24 cellular contexts compared by ENCODE assay signal in the genomic region with DNA sequence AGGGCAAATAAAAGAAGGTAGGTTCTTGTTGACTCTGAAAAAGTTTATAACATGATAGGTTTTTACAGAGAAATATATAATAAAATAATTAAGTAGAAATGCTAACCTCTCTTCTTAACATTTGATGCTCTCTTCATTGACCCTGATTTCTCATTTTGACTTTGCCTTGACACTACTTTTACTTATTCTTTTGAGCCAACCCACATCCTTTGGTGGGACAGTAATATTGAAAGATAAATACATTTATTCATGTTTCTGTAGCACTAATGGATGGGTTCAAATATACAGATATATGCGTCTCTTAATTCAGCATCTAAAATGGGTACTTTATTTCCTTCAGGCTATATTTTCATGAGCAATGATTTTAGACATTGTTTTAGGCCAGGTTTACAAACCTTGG. TPM values are rescaled to one million over a fixed set of nuclear protein-coding genes. Genes with fewer than 3 reads are reported as not detected.
DNase-seq lines count a peak whose midpoint lies in the region; ATAC-seq and TF ChIP-seq lines count a peak whose summit lies in the region.
"Had no signal": no experiment of that assay in that cellular context is flagged by ENCODE, and none has a peak within 500 bp of the region (broad histone marks: within the 10 kb centered on the region; RNA-seq: fewer than 3 reads in every experiment).

No MANE protein-coding gene starts in this region.

- no peaks in the 10 kb centered on the region for H3K79me2 ChIP-seq in parathyroid adenoma

- no peaks in the 10 kb centered on the region for H3K36me3 Mint-ChIP-seq in brain
- H3K36me3 Mint-ChIP-seq: CD8-positive, alpha-beta memory T cell had no signal

- peak overlapping the region; percentile 72 for H2AFZ ChIP-seq in parathyroid adenoma

- no peak for TF ChIP-seq CTCF in brain (conservative IDR thresholded peaks at IDR 0.05)
- TF ChIP-seq CTCF in parathyroid adenoma (IDR thresholded peaks at IDR 0.05) = no peak

- H3K27me3 ChIP-seq in HUES64 (ENCODE audit: insufficient read depth, low read length) (no peaks in the 10 kb centered on the region), parathyroid adenoma (ENCODE audit: control insufficient read depth, insufficient read depth, low read length) (no peaks in the 10 kb centered on the region)
- H3K27me3 ChIP-seq: gastrocnemius medialis, left lung, right atrium auricular region, thyroid gland had no signal

- WGBS in HUES64 = 80% methylated on average over 1 of the region's 1 CpG

- DNase-seq in stimulated activated CD4-positive, alpha-beta T cell treated with anti-CD3 and anti-CD28 coated beads, Interleukin-12 subunit alpha, Interleukin-12 subunit beta, amount 100 ng/mL, for 4 hours = no peak
- DNase-seq: activated B cell treated with CpG ODN at 0.5 μM for 24 hours; CD8-positive, alpha-beta memory T cell; EL; gastrocnemius medialis; H9; hippocampal formation; left lung; mesenchymal stem cell; NCI-H446 treated with DMSO at 0.1 percent for 48 hours; NCI-H82; thyroid gland had no signal

- H3K4me3 Mint-ChIP-seq in brain = no peak overlapping the region
- H3K4me3 Mint-ChIP-seq: activated B cell treated with CpG ODN at 0.5 μM for 24 hours; activated naive CD4-positive, alpha-beta T cell treated with anti-CD3 and anti-CD28 coated beads for 36 hours; activated T-helper 1 cell treated with anti-CD3 and anti-CD28 coated beads, Interleukin-12 subunit alpha, Interleukin-12 subunit beta, Interleukin-2, Interleukin-4 antibody, amounts not matched to agents 30 ng/mL and 10 ng/mL and 1 ng/mL, durations not matched to agents 14 hours and 24 hours and 36 hours; CD8-positive, alpha-beta memory T cell; H9 had no signal

- peaks cover 0 to 2% (median 0%) of the 10 kb centered on the region in 5 experiments for H3K9me3 Mint-ChIP-seq in brain
- H3K9me3 Mint-ChIP-seq: activated naive CD4-positive, alpha-beta T cell treated with anti-CD3 and anti-CD28 coated beads for 36 hours; activated T-helper 1 cell treated with anti-CD3 and anti-CD28 coated beads, Interleukin-12 subunit alpha, Interleukin-12 subunit beta, Interleukin-2, Interleukin-4 antibody, amounts not matched to agents 30 ng/mL and 10 ng/mL and 1 ng/mL, durations not matched to agents 14 hours and 24 hours and 36 hours; CD8-positive, alpha-beta memory T cell had no signal

- H3K36me3 ChIP-seq in HUES64 (ENCODE audit: insufficient read depth, low read length) = no peaks in the 10 kb centered on the region
- H3K36me3 ChIP-seq in parathyroid adenoma (ENCODE audit: control insufficient read depth, insufficient read depth, low read length) = no peaks in the 10 kb centered on the region
- H3K36me3 ChIP-seq: gastrocnemius medialis, left lung, right atrium auricular region, thyroid gland had no signal

- H3K9me3 ChIP-seq in HUES64 (ENCODE audit: insufficient read depth, low read depth, low read length) (no peaks in the 10 kb centered on the region), parathyroid adenoma (ENCODE audit: control insufficient read depth, low read length) (no peaks in the 10 kb centered on the region)
- H3K9me3 ChIP-seq: gastrocnemius medialis, left lung, right atrium auricular region, thyroid gland had no signal

- H3K27ac ChIP-seq in HUES64 (ENCODE audit: low read depth, low read length) (no peak overlapping the region), parathyroid adenoma (peak overlapping the region; percentile 71)
- H3K27ac ChIP-seq: gastrocnemius medialis, left lung, right atrium auricular region, SK-N-MC, thyroid gland had no signal

- H3K9ac ChIP-seq in HUES64 (ENCODE audit: low read depth, low read length) (peak overlapping the region; percentile 32; the same call in 1 of the 2 replicates), parathyroid adenoma (no peak overlapping the region)

- H3K4me2 ChIP-seq in parathyroid adenoma (ENCODE audit: low read length) = no peak overlapping the region

- peaks cover 27% of the 10 kb centered on the region for H3K4me1 Mint-ChIP-seq in brain
- H3K4me1 Mint-ChIP-seq: activated B cell treated with CpG ODN at 0.5 μM for 24 hours; CD8-positive, alpha-beta memory T cell had no signal

- H3K27ac Mint-ChIP-seq in brain = peak overlapping the region in 3 of 5 experiments; percentile 73 to 99 (median 95)
- H3K27ac Mint-ChIP-seq: activated B cell treated with CpG ODN at 0.5 μM for 24 hours; activated naive CD4-positive, alpha-beta T cell treated with anti-CD3 and anti-CD28 coated beads for 36 hours had no signal

- no peak overlapping the region for H3K4me3 ChIP-seq in HUES64 (ENCODE audit: low read length)
- H3K4me3 ChIP-seq in parathyroid adenoma (ENCODE audit: low read depth, low read length) = no peak overlapping the region
- H3K4me3 ChIP-seq: gastrocnemius medialis, left lung, right atrium auricular region, SK-N-MC, thyroid gland had no signal

- peak; percentile 36 for ATAC-seq in GM18868 (IDR thresholded peaks at IDR 0.05; ENCODE audit: unreplicated experiment)
- no peak for ATAC-seq in GM18907 (IDR thresholded peaks at IDR 0.05; ENCODE audit: unreplicated experiment)
- no peak for ATAC-seq in GM18861 (IDR thresholded peaks at IDR 0.05; ENCODE audit: unreplicated experiment)
- ATAC-seq: gastrocnemius medialis had no signal

- peaks cover 21% of the 10 kb centered on the region; the same call in 1 of the 2 replicates for H3K4me1 ChIP-seq in HUES64 (ENCODE audit: insufficient read depth, low read length)
- H3K4me1 ChIP-seq in parathyroid adenoma = peaks cover 15% of the 10 kb centered on the region
- H3K4me1 ChIP-seq: gastrocnemius medialis, left lung, right atrium auricular region, thyroid gland had no signal

- peaks cover 9% of the 10 kb centered on the region for H3K27me3 Mint-ChIP-seq in brain

RNA-seq across cellular contexts. Expression of a gene that starts 34.4 kb away (rescaled TPM):
- polyA plus RNA-seq in HUES64 (2013, experiment 1 of 2) = 0.25 TPM
- not detected for polyA plus RNA-seq in HUES64 (2013, experiment 2 of 2)
- polyA plus RNA-seq in brain (ENCODE audit: insufficient read depth, low read depth, low replicate concordance) = 450 TPM
- polyA plus RNA-seq: AG04450; BJ; CD8-positive, alpha-beta memory T cell had no signal
